23 cellular contexts compared by ENCODE assay signal in genomic region chr14:96269359-96269710, GRCh38. TPM values are rescaled to one million over a fixed set of nuclear protein-coding genes. Genes with fewer than 3 reads are reported as not detected.
A peak's percentile ranks its signal among the peaks of the same experiment; 100 is the strongest.
DNase-seq lines count a peak whose midpoint lies in the region; ATAC-seq, FAIRE-seq and TF ChIP-seq lines count a peak whose summit lies in the region.
"Had no signal": no experiment of that assay in that cellular context is flagged by ENCODE, and none has a peak within 500 bp of the region (broad histone marks: within the 10 kb centered on the region; RNA-seq: fewer than 3 reads in every experiment).

No MANE protein-coding gene starts in this region.

- H3K27ac ChIP-seq in right atrium auricular region = no peak overlapping the region
- peak overlapping the region; percentile 95 for H3K27ac ChIP-seq in foreskin keratinocyte
- peak overlapping the region; percentile 4 for H3K27ac ChIP-seq in rectal smooth muscle tissue (ENCODE audit: low read depth, low read length)
- H3K27ac ChIP-seq in small intestine (ENCODE audit: low read depth in 1 of 2, low read length in 1 of 2) = peak overlapping the region in 1 of 2 donors; percentile 3
- H3K27ac ChIP-seq: C4-2B, cardiac muscle cell, HL-60, VCaP had no signal

- H3K9me3 ChIP-seq in right atrium auricular region (peaks cover 0 to 10% of the 10 kb centered on the region in 2 donors), small intestine (ENCODE audit: control insufficient read depth, low read depth) (no peaks in the 10 kb centered on the region)

- no peak for FAIRE-seq in small intestine (lab: Jason Lieb, UNC)

- no peak overlapping the region for H3K4me3 ChIP-seq in right atrium auricular region
- no peak overlapping the region for H3K4me3 ChIP-seq in rectal smooth muscle tissue (ENCODE audit: low read length)
- no peak overlapping the region for H3K4me3 ChIP-seq in small intestine (ENCODE audit: low read depth in 1 of 2, low read length in 2 of 2)
- H3K4me3 ChIP-seq: cardiac muscle cell had no signal

- no peak overlapping the region for H3K9ac ChIP-seq in rectal smooth muscle tissue (ENCODE audit: low read length)

- H3K36me3 ChIP-seq in right atrium auricular region (no peaks in the 10 kb centered on the region), rectal smooth muscle tissue (ENCODE audit: control insufficient read depth, insufficient read depth, low read length) (no peaks in the 10 kb centered on the region), small intestine (ENCODE audit: control insufficient read depth in 2 of 2, insufficient read depth in 2 of 2, low read length in 2 of 2) (no peaks in the 10 kb centered on the region)
- H3K36me3 ChIP-seq: cardiac muscle cell had no signal

- no peak for TF ChIP-seq CTCF in right atrium auricular region (IDR thresholded peaks at IDR 0.05)
- TF ChIP-seq CTCF in foreskin keratinocyte (conservative IDR thresholded peaks at IDR 0.05) = no peak

- intact Hi-C loops in Right ventricle myocardium superior (cut with DNase I) = no loop called here

- DNase-seq in Right ventricle myocardium superior = no peak
- no peak for DNase-seq in right atrium auricular region (ENCODE audit: low spot score)
- DNase-seq in foreskin keratinocyte = no peak
- no peak for DNase-seq in EL
- DNase-seq in HPDE6-E6E7 (ENCODE audit: extremely low spot score) = no peak
- no peak for DNase-seq in small intestine
- DNase-seq: activated CD4-positive, alpha-beta memory T cell treated with anti-CD3 and anti-CD28 coated beads, Interleukin-2, amount 10 ng/mL, durations not matched to agents 7 days and 5 days; activated T-cell treated with anti-CD3 and anti-CD28 coated beads, Interleukin-2, amount 50 U/mL, for 4 hours; DMS79; effector memory CD4-positive, alpha-beta T cell; KG1; NCI-H1048; retina; stimulated activated CD4-positive, alpha-beta T cell treated with anti-CD3 and anti-CD28 coated beads, Interleukin-2, amount 100 ng/mL, for 24 hours had no signal

- no peaks in the 10 kb centered on the region for H3K4me1 ChIP-seq in right atrium auricular region
- H3K4me1 ChIP-seq in foreskin keratinocyte = peaks cover 33% of the 10 kb centered on the region
- peaks cover 16% of the 10 kb centered on the region for H3K4me1 ChIP-seq in rectal smooth muscle tissue (ENCODE audit: control insufficient read depth, insufficient read depth, low read length)
- no peaks in the 10 kb centered on the region for H3K4me1 ChIP-seq in small intestine (ENCODE audit: control insufficient read depth in 2 of 2, insufficient read depth in 1 of 2, low read depth in 1 of 2, low read length in 1 of 2)

- ATAC-seq in Right ventricle myocardium superior (ENCODE audit: poor library complexity) = peak; percentile 16
- ATAC-seq in foreskin keratinocyte = peak; percentile 0
- no peak for ATAC-seq in HG02840 (IDR thresholded peaks at IDR 0.05; ENCODE audit: low FRiP score, unreplicated experiment)
- ATAC-seq: activated T-cell treated with anti-CD3 and anti-CD28 coated beads, Interleukin-2, amount 50 U/mL, for 4 hours; natural killer cell treated with Interleukin-12 subunit alpha and Interleukin-12 subunit beta and Interleukin-15 and Interleukin-18, amount 100 ng/mL, for 72 hours; Panc1 had no signal

- WGBS in small intestine, 3 donors = 79 to 93% (median 85%) methylated on average over 10 of the region's 10 CpGs

- H3K27me3 ChIP-seq in right atrium auricular region (no peaks in the 10 kb centered on the region), foreskin keratinocyte (peaks cover 3% of the 10 kb centered on the region), rectal smooth muscle tissue (ENCODE audit: control insufficient read depth, insufficient read depth, low read length) (no peaks in the 10 kb centered on the region), small intestine (ENCODE audit: control insufficient read depth in 2 of 2, insufficient read depth in 2 of 2, low read length in 2 of 2) (no peaks in the 10 kb centered on the region)
- H3K27me3 ChIP-seq: cardiac muscle cell had no signal

RNA-seq across cellular contexts. Expression of gene BDKRB1, which starts 13.3 kb away (rescaled TPM):
- total RNA-seq in Right ventricle myocardium superior = not detected
- 10 to 100 TPM in 1 of 2 donors, under 1 TPM in 1; 0.39 to 20.0 TPM for total RNA-seq in right atrium auricular region
- total RNA-seq in foreskin keratinocyte = 5.0 and 5.4 TPM in 2 replicates
- polyA plus RNA-seq in foreskin keratinocyte = 6.5 and 7.6 TPM in 2 replicates
- polyA plus RNA-seq in small intestine = 1 to 10 TPM; 1.1 to 4.3 (median 2.1) TPM
- total RNA-seq: activated CD4-positive, alpha-beta memory T cell treated with anti-CD3 and anti-CD28 coated beads, Interleukin-2, amount 10 ng/mL, durations not matched to agents 7 days and 5 days; activated T-cell treated with anti-CD3 and anti-CD28 coated beads, Interleukin-2, amount 50 U/mL, for 4 hours; natural killer cell treated with Interleukin-12 subunit alpha and Interleukin-12 subunit beta and Interleukin-15 and Interleukin-18, amount 100 ng/mL, for 72 hours; temporal lobe had no signal
- polyA plus RNA-seq: cardiac muscle cell had no signal

Comparison
In these comparisons a context has a peak if more than half of its experiments do, and no peak if none do; other contexts are left out.
1. H3K27ac ChIP-seq: peak in foreskin keratinocyte (single experiment) and rectal smooth muscle tissue (single experiment); none in right atrium auricular region (0 of 2).